Comparison of ENCODE assay signal across 11 cellular contexts in genomic region chr13:112110479-112110878, GRCh38. TPM values are rescaled to one million over a fixed set of nuclear protein-coding genes. Genes with fewer than 3 reads are reported as not detected.
"Had no signal": no experiment of that assay in that cellular context is flagged by ENCODE, and none has a peak within 500 bp of the region (broad histone marks: within the 10 kb centered on the region; RNA-seq: fewer than 3 reads in every experiment).

No MANE protein-coding gene starts in this region.

- ATAC-seq: GM23338, HCT116 had no signal

- H3K9me3 ChIP-seq: HAP-1 had no signal

- H2AFZ ChIP-seq: GM23248, GM23338 had no signal

- FAIRE-seq: H54 had no signal

- H3K27ac ChIP-seq: GM23248 had no signal

- DNase-seq: GM23248, GOT3, H7, H9, HCEC 1CT, HFFc6 had no signal

- H3K4me1 ChIP-seq: HAP-1 had no signal

- H3K4me2 ChIP-seq: GM23338 had no signal

- H3K36me3 ChIP-seq: HAP-1 had no signal

- H3K4me3 ChIP-seq: GM23248, GM23338, HAP-1 had no signal

- H3K9ac ChIP-seq: GM23248 had no signal

RNA-seq across cellular contexts. Expression of gene SOX1, which starts 43.5 kb away (rescaled TPM):
- total RNA-seq: GM23248, H4, H7, HFFc6 had no signal
- polyA plus RNA-seq: GM23248 had no signal
